ENCODE assay signal across 21 cellular contexts in the genomic region with DNA sequence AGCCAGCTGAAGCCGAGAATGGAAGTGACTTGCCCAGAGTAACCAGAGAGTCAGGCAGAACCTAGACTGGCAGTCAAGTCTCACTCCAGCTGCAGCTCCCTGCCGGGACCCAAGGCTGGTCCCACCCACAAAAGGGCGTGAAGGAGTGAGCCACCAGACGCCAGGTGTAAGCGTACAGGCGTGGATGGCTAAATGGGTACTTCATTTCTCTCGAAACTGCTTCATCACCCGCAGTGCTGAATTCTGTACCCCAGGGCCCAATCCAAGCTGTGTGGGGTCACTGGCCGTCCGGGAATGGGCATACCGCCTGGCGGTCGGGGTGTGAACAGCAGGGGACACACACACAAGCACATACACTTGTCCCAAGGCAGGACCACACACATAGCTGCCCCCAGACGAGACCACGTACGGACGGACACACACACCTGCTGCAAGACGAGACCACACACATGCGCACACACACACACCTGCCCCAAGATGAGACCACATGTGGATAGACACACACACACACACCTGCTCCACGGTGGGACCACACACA. TPM values are rescaled to one million over a fixed set of nuclear protein-coding genes. Genes with fewer than 3 reads are reported as not detected.
DNase-seq lines count a peak whose midpoint lies in the region; ATAC-seq, FAIRE-seq and TF ChIP-seq lines count a peak whose summit lies in the region.
"Had no signal": no experiment of that assay in that cellular context is flagged by ENCODE, and none has a peak within 500 bp of the region (broad histone marks: within the 10 kb centered on the region; RNA-seq: fewer than 3 reads in every experiment).

No MANE protein-coding gene starts in this region.

- H4K20me1 ChIP-seq in OCI-LY7 (ENCODE audit: insufficient read depth, low read length), result no peaks in the 10 kb centered on the region

- H3K36me3 ChIP-seq in OCI-LY7 (ENCODE audit: insufficient read depth, low read length) (peaks cover 51% of the 10 kb centered on the region; the same call in 1 of the 2 replicates), Peyer's patch (peaks cover 0 to 13% (median 0%) of the 10 kb centered on the region in 3 donors)

- H2AFZ ChIP-seq in OCI-LY7 (ENCODE audit: low read length), result no peak overlapping the region
- H2AFZ ChIP-seq: PC-9 had no signal

- TF ChIP-seq CTCF in OCI-LY7 (conservative IDR thresholded peaks at IDR 0.05; ENCODE audit: low read length) (no peak), Peyer's patch (IDR thresholded peaks at IDR 0.05) (no peak)

- no peak for FAIRE-seq in GM12891 (lab: Jason Lieb, UNC)
- FAIRE-seq: kidney had no signal

- no peak overlapping the region for H3K27ac ChIP-seq in OCI-LY7 (ENCODE audit: low read depth, low read length, poor library complexity, severe bottlenecking)
- H3K27ac ChIP-seq in Peyer's patch, result no peak overlapping the region
- H3K27ac ChIP-seq: ascending aorta, neutrophil, PC-9 had no signal

- H3K4me2 ChIP-seq in OCI-LY7 (ENCODE audit: low read length), result no peak overlapping the region
- H3K4me2 ChIP-seq: PC-9, SK-N-SH had no signal

- H3K27me3 ChIP-seq in Peyer's patch, result no peaks in the 10 kb centered on the region
- H3K27me3 ChIP-seq: ascending aorta, neutrophil had no signal

- DNase-seq in activated naive CD4-positive, alpha-beta T cell treated with Interleukin-2 at 50 U/mL for 16 hours, result no peak
- peak; percentile 77 for DNase-seq in NCI-H345 treated with DMSO at 0.1 percent for 48 hours (lab: John Stamatoyannopoulos, UW; ENCODE audit: unreplicated experiment)
- DNase-seq in central memory CD8-positive, alpha-beta T cell (ENCODE audit: low spot score in 2 of 2), result no peak
- no peak for DNase-seq in stimulated activated effector memory CD8-positive, alpha-beta T cell treated with anti-CD3 and anti-CD28 coated beads, Interleukin-12 subunit alpha, Interleukin-12 subunit beta, amount 100 ng/mL, for 72 hours (ENCODE audit: low spot score in 2 of 2)
- no peak for DNase-seq in OCI-LY7 (ENCODE audit: low spot score)
- DNase-seq in Peyer's patch, result no peak
- DNase-seq in GM12891 (ENCODE audit: insufficient read length, low spot score), result no peak
- DNase-seq: ACHN; activated CD4-positive, alpha-beta T cell treated with anti-CD3 and anti-CD28 coated beads, Interleukin-2, amount 50 U/mL, for 48 hours; CD4-positive, CD25-positive, alpha-beta regulatory T cell; hippocampal formation; Karpas-422; NCI-H1436; NCI-H526; PC-9; retina; SK-N-SH had no signal

- H3K9me3 Mint-ChIP-seq in activated naive CD4-positive, alpha-beta T cell treated with anti-CD3 and anti-CD28 coated beads, Interleukin-2, amount 50 U/mL, for 24 hours, result no peaks in the 10 kb centered on the region
- no peaks in the 10 kb centered on the region for H3K9me3 Mint-ChIP-seq in central memory CD8-positive, alpha-beta T cell
- H3K9me3 Mint-ChIP-seq in stimulated activated effector memory CD8-positive, alpha-beta T cell treated with anti-CD3 and anti-CD28 coated beads, Interleukin-12 subunit alpha, Interleukin-12 subunit beta, amount 100 ng/mL, for 72 hours, result no peaks in the 10 kb centered on the region
- H3K9me3 Mint-ChIP-seq: CD4-positive, CD25-positive, alpha-beta regulatory T cell had no signal

- no peak overlapping the region for H3K4me3 ChIP-seq in OCI-LY7 (ENCODE audit: low read depth, low read length, poor library complexity, severe bottlenecking)
- no peak overlapping the region for H3K4me3 ChIP-seq in Peyer's patch
- H3K4me3 ChIP-seq: ascending aorta, PC-9 had no signal

- peaks cover 12% of the 10 kb centered on the region for H3K4me1 Mint-ChIP-seq in activated naive CD4-positive, alpha-beta T cell treated with anti-CD3 and anti-CD28 coated beads, Interleukin-2, amount 50 U/mL, for 24 hours
- peaks cover 25% of the 10 kb centered on the region for H3K4me1 Mint-ChIP-seq in central memory CD8-positive, alpha-beta T cell
- H3K4me1 Mint-ChIP-seq in stimulated activated effector memory CD8-positive, alpha-beta T cell treated with anti-CD3 and anti-CD28 coated beads, Interleukin-12 subunit alpha, Interleukin-12 subunit beta, amount 100 ng/mL, for 72 hours, result peaks cover 18% of the 10 kb centered on the region

- H3K9me3 ChIP-seq in OCI-LY7 (ENCODE audit: low read length), result no peaks in the 10 kb centered on the region
- H3K9me3 ChIP-seq in Peyer's patch, result no peaks in the 10 kb centered on the region
- H3K9me3 ChIP-seq: ascending aorta, neutrophil, SK-N-SH had no signal

- no peak for ATAC-seq in central memory CD8-positive, alpha-beta T cell (replicated peaks; ENCODE audit: extremely low read depth, poor library complexity, severe bottlenecking)
- no peak for ATAC-seq in stimulated activated effector memory CD8-positive, alpha-beta T cell treated with anti-CD3 and anti-CD28 coated beads, Interleukin-12 subunit alpha, Interleukin-12 subunit beta, amount 100 ng/mL, for 72 hours

- peaks cover 4% of the 10 kb centered on the region for H3K36me3 Mint-ChIP-seq in activated naive CD4-positive, alpha-beta T cell treated with anti-CD3 and anti-CD28 coated beads, Interleukin-2, amount 50 U/mL, for 24 hours
- H3K36me3 Mint-ChIP-seq in central memory CD8-positive, alpha-beta T cell (ENCODE audit: insufficient read depth), result peaks cover 43% of the 10 kb centered on the region
- H3K36me3 Mint-ChIP-seq in stimulated activated effector memory CD8-positive, alpha-beta T cell treated with anti-CD3 and anti-CD28 coated beads, Interleukin-12 subunit alpha, Interleukin-12 subunit beta, amount 100 ng/mL, for 72 hours, result peaks cover 81% of the 10 kb centered on the region

- H3K79me2 ChIP-seq in OCI-LY7 (ENCODE audit: insufficient read depth, low read depth, low read length), result no peaks in the 10 kb centered on the region

- no TSS peak for BruUV-seq in OCI-LY7 (replicated peaks; lab: Mats Ljungman, UMichigan)

- no peak overlapping the region for H3K4me3 Mint-ChIP-seq in activated naive CD4-positive, alpha-beta T cell treated with anti-CD3 and anti-CD28 coated beads, Interleukin-2, amount 50 U/mL, for 24 hours
- H3K4me3 Mint-ChIP-seq in central memory CD8-positive, alpha-beta T cell, result no peak overlapping the region
- H3K4me3 Mint-ChIP-seq in stimulated activated effector memory CD8-positive, alpha-beta T cell treated with anti-CD3 and anti-CD28 coated beads, Interleukin-12 subunit alpha, Interleukin-12 subunit beta, amount 100 ng/mL, for 72 hours, result no peak overlapping the region
- H3K4me3 Mint-ChIP-seq: CD4-positive, CD25-positive, alpha-beta regulatory T cell had no signal

- intact Hi-C loops in OCI-LY7 (cut with micrococcal nuclease; ENCODE audit: unreplicated experiment), result no loop called here

- CTCF ChIA-PET in OCI-LY7 (lab: Charles Lee; ENCODE audit: unreplicated experiment), result no interaction called here

- TF ChIP-seq POLR2A in Peyer's patch (IDR thresholded peaks at IDR 0.05), result no peak
- no peak for TF ChIP-seq POLR2A in GM12891 (IDR thresholded peaks at IDR 0.05; ENCODE audit: low read depth, low read length)

- no peaks in the 10 kb centered on the region for H3K4me1 ChIP-seq in OCI-LY7 (ENCODE audit: insufficient read depth, low read length, poor library complexity, severe bottlenecking)
- no peaks in the 10 kb centered on the region for H3K4me1 ChIP-seq in Peyer's patch
- H3K4me1 ChIP-seq: ascending aorta had no signal

- POLR2A ChIA-PET in OCI-LY7 (lab: Charles Lee), result no interaction called here

- H3K27ac Mint-ChIP-seq in activated naive CD4-positive, alpha-beta T cell treated with anti-CD3 and anti-CD28 coated beads, Interleukin-2, amount 50 U/mL, for 24 hours, result peak overlapping the region; percentile 48
- H3K27ac Mint-ChIP-seq in central memory CD8-positive, alpha-beta T cell (ENCODE audit: low read depth), result peak overlapping the region; percentile 89
- peak overlapping the region; percentile 20 for H3K27ac Mint-ChIP-seq in stimulated activated effector memory CD8-positive, alpha-beta T cell treated with anti-CD3 and anti-CD28 coated beads, Interleukin-12 subunit alpha, Interleukin-12 subunit beta, amount 100 ng/mL, for 72 hours

- no peaks in the 10 kb centered on the region for H3K9me2 ChIP-seq in OCI-LY7 (ENCODE audit: insufficient read depth, low read length)
- H3K9me2 ChIP-seq: SK-N-SH had no signal

- no peaks in the 10 kb centered on the region for H3K27me3 Mint-ChIP-seq in activated naive CD4-positive, alpha-beta T cell treated with anti-CD3 and anti-CD28 coated beads, Interleukin-2, amount 50 U/mL, for 24 hours
- no peaks in the 10 kb centered on the region for H3K27me3 Mint-ChIP-seq in central memory CD8-positive, alpha-beta T cell
- H3K27me3 Mint-ChIP-seq: CD4-positive, CD25-positive, alpha-beta regulatory T cell had no signal

TF ChIP-seq in GM12891, 5 proteins besides CTCF, POLR2A, EP300 and RAD21:
- TF ChIP-seq POU2F2 (IDR thresholded peaks at IDR 0.05; ENCODE audit: low read depth, low read length) (no peak), PAX5 (IDR thresholded peaks at IDR 0.05; ENCODE audit: insufficient read depth, low read length, severe bottlenecking) (no peak), SPI1 (IDR thresholded peaks at IDR 0.05; ENCODE audit: low read depth, low read length) (no peak), POLR2AphosphoS5 (IDR thresholded peaks at IDR 0.05; ENCODE audit: low read depth, low read length) (no peak)

RNA-seq across cellular contexts. Expression of a gene that starts 34.8 kb away (rescaled TPM):
- total RNA-seq in OCI-LY7 (2014; rRNA removed; shearing (Covaris generic)), result 2.0 and 8.3 TPM in 2 replicates
- 12.2 and 14.6 TPM in 2 replicates for total RNA-seq in OCI-LY7 (2022)
- total RNA-seq in Peyer's patch, result 10 to 100 TPM; 13.2 to 96.5 (median 77.8) TPM
- 0.99 TPM for polyA plus RNA-seq in GM12891 (2012; ENCODE audit: low read depth, missing spikeins)
- total RNA-seq: CD4-positive, CD25-positive, alpha-beta regulatory T cell had no signal

RNA-seq across cellular contexts. Expression of a gene that starts 59.4 kb away (rescaled TPM):
- 154 and 206 TPM in 2 replicates for total RNA-seq in OCI-LY7 (2014; rRNA removed; shearing (Covaris generic))
- total RNA-seq in OCI-LY7 (2022), result 298 and 324 TPM in 2 replicates
- 100 to 1,000 TPM in 2 of 4 donors, 10 to 100 TPM in 2; 44.9 to 409 (median 110) TPM for total RNA-seq in Peyer's patch
- polyA plus RNA-seq in GM12891 (2012; ENCODE audit: low read depth, missing spikeins), result 181 TPM

Comparison
In these comparisons a context has a peak if more than half of its experiments do, and no peak if none do; other contexts are left out.
1. H3K27ac Mint-ChIP-seq: peak in every context shown above with its lines; median percentile 89 in central memory CD8-positive, alpha-beta T cell; 48 in activated naive CD4-positive, alpha-beta T cell treated with anti-CD3 and anti-CD28 coated beads, Interleukin-2, amount 50 U/mL, for 24 hours; 20 in stimulated activated effector memory CD8-positive, alpha-beta T cell treated with anti-CD3 and anti-CD28 coated beads, Interleukin-12 subunit alpha, Interleukin-12 subunit beta, amount 100 ng/mL, for 72 hours.